Comparison of ENCODE assay signal across 28 cellular contexts in genomic region chr12:2076728-2077127, GRCh38. TPM values are rescaled to one million over a fixed set of nuclear protein-coding genes. Genes with fewer than 3 reads are reported as not detected.
DNase-seq lines count a peak whose midpoint lies in the region; ATAC-seq, FAIRE-seq and TF ChIP-seq lines count a peak whose summit lies in the region.
"Had no signal": no experiment of that assay in that cellular context is flagged by ENCODE, and none has a peak within 500 bp of the region (broad histone marks: within the 10 kb centered on the region; RNA-seq: fewer than 3 reads in every experiment).

No MANE protein-coding gene starts in this region.

- BruUV-seq in HepG2 (replicated peaks; lab: Mats Ljungman, UMichigan): no TSS peak

- TF ChIP-seq RAD21 in HepG2 (CRISPR knock-in tag; IDR thresholded peaks at IDR 0.05): no peak

- no peaks in the 10 kb centered on the region for H3K36me3 ChIP-seq in HepG2 (replicated peaks in 1 of 2; ENCODE audit: control insufficient read depth in 1 of 2, insufficient read depth in 2 of 2, low read length in 2 of 2)
- no peaks in the 10 kb centered on the region for H3K36me3 ChIP-seq in right lobe of liver
- H3K36me3 ChIP-seq in sigmoid colon: no peaks in the 10 kb centered on the region
- no peaks in the 10 kb centered on the region for H3K36me3 ChIP-seq in brain microvascular endothelial cell (replicated peaks)
- no peaks in the 10 kb centered on the region for H3K36me3 ChIP-seq in pancreas
- H3K36me3 ChIP-seq: adrenal gland, thyroid gland had no signal

- H3K36me3 Mint-ChIP-seq in activated CD4-positive, alpha-beta T cell treated with anti-CD3 and anti-CD28 coated beads, Interleukin-2, amount 10 ng/mL, durations not matched to agents 24 days and 14 days (ENCODE audit: low read depth): no peaks in the 10 kb centered on the region

- H3K27me3 ChIP-seq in HepG2 (ENCODE audit: control insufficient read depth in 1 of 2, insufficient read depth in 2 of 2, low read length in 2 of 2) (peaks cover 0 to 7% of the 10 kb centered on the region in 2 experiments; a peak in 3 of 5 replicates), right lobe of liver (no peaks in the 10 kb centered on the region), right cardiac atrium (ENCODE audit: control insufficient read depth, insufficient read depth) (no peaks in the 10 kb centered on the region), sigmoid colon (no peaks in the 10 kb centered on the region), brain microvascular endothelial cell (replicated peaks) (no peaks in the 10 kb centered on the region), pancreas (peaks cover 0 to 6% (median 0%) of the 10 kb centered on the region in 4 donors)
- H3K27me3 ChIP-seq: adrenal gland had no signal

- H3K4me2 ChIP-seq in HepG2 (ENCODE audit: low read depth, low read length): no peak overlapping the region

- no peak for TF ChIP-seq POLR2A in HepG2 (IDR thresholded peaks at IDR 0.05; ENCODE audit: insufficient read depth in 1 of 2, low read depth in 2 of 2, low read length in 2 of 2)
- no peak for TF ChIP-seq POLR2A in right lobe of liver (IDR thresholded peaks at IDR 0.05)
- no peak for TF ChIP-seq POLR2A in sigmoid colon (IDR thresholded peaks at IDR 0.05)

- H3K4me3 ChIP-seq in HepG2 (replicated peaks in 1 of 3; ENCODE audit: insufficient read depth in 1 of 3, low read depth in 2 of 3, low read length in 3 of 3) (no peak overlapping the region), right lobe of liver (no peak overlapping the region), right cardiac atrium (ENCODE audit: low read length) (no peak overlapping the region), sigmoid colon (peak overlapping the region in 1 of 4 donors; percentile 14), brain microvascular endothelial cell (ENCODE audit: low read depth, low read length) (no peak overlapping the region), pancreas (no peak overlapping the region)
- H3K4me3 ChIP-seq: adrenal gland, GM12878, thyroid gland had no signal

- no peaks in the 10 kb centered on the region for H3K27me3 Mint-ChIP-seq in activated CD4-positive, alpha-beta T cell treated with anti-CD3 and anti-CD28 coated beads, Interleukin-2, amount 10 ng/mL, durations not matched to agents 24 days and 14 days

- no peaks in the 10 kb centered on the region for H4K20me1 ChIP-seq in HepG2 (ENCODE audit: insufficient read depth, low read length)

- ATAC-seq in HepG2: no peak
- ATAC-seq in right lobe of liver: no peak
- ATAC-seq in right cardiac atrium: peak in 1 of 2 donors; percentile 3
- ATAC-seq in pancreas: no peak
- ATAC-seq: activated CD8-positive, alpha-beta T cell treated with anti-CD3 and anti-CD28 coated beads, Interleukin-2, amount 10 ng/mL, durations not matched to agents 7 days and 5 days; GM12878; natural killer cell had no signal

- TF ChIP-seq EP300 in HepG2 (IDR thresholded peaks at IDR 0.05; ENCODE audit: low read depth in 2 of 2, low read length in 2 of 2): no peak
- TF ChIP-seq EP300 in HepG2 (CRISPR knock-in tag; IDR thresholded peaks at IDR 0.05; ENCODE audit: borderline replicate concordance): no peak
- peak in 1 of 4 donors; percentile 73 for TF ChIP-seq EP300 in sigmoid colon (IDR thresholded peaks at IDR 0.05)

- TF ChIP-seq CTCF in HepG2 (CRISPR knock-in tag; IDR thresholded peaks at IDR 0.05) (no peak), right lobe of liver (IDR thresholded peaks at IDR 0.05) (no peak), sigmoid colon (IDR thresholded peaks at IDR 0.05) (no peak), brain microvascular endothelial cell (IDR thresholded peaks at IDR 0.05; ENCODE audit: low read depth, low read length, missing control alignments) (no peak), pancreas (IDR thresholded peaks at IDR 0.05) (no peak)

- intact Hi-C loops in HepG2 (cut with micrococcal nuclease; ENCODE audit: unreplicated experiment): no loop called here
- intact Hi-C loops in right lobe of liver (cut with DNase I): no loop called here
- intact Hi-C loops in right cardiac atrium (cut with DNase I): no loop called here
- intact Hi-C loops in sigmoid colon (cut with DNase I): no loop called here
- intact Hi-C loops in activated CD4-positive, alpha-beta T cell treated with anti-CD3 and anti-CD28 coated beads, Interleukin-2, amount 10 ng/mL, durations not matched to agents 24 days and 14 days (cut with micrococcal nuclease): no loop called here
- intact Hi-C loops in pancreas (cut with DNase I): no loop called here

- no peak overlapping the region for H3K4me3 Mint-ChIP-seq in activated CD4-positive, alpha-beta T cell treated with anti-CD3 and anti-CD28 coated beads, Interleukin-2, amount 10 ng/mL, durations not matched to agents 24 days and 14 days
- H3K4me3 Mint-ChIP-seq: activated CD8-positive, alpha-beta T cell treated with anti-CD3 and anti-CD28 coated beads, Interleukin-2, amount 10 ng/mL, durations not matched to agents 7 days and 5 days; activated T-cell treated with anti-CD3 and anti-CD28 coated beads, Interleukin-2, amount 50 U/mL, for 24 hours; B cell; central memory CD8-positive, alpha-beta T cell; natural killer cell had no signal

- H3K9me3 ChIP-seq in HepG2 (ENCODE audit: low read length) (no peaks in the 10 kb centered on the region), right lobe of liver (no peaks in the 10 kb centered on the region), right cardiac atrium (ENCODE audit: control insufficient read depth, low read length) (no peaks in the 10 kb centered on the region), sigmoid colon (no peaks in the 10 kb centered on the region), pancreas (no peaks in the 10 kb centered on the region)
- H3K9me3 ChIP-seq: adrenal gland, thyroid gland had no signal

- H3K4me1 ChIP-seq in HepG2 (ENCODE audit: insufficient read depth, low read length) (no peaks in the 10 kb centered on the region), right lobe of liver (no peaks in the 10 kb centered on the region), right cardiac atrium (ENCODE audit: control insufficient read depth, insufficient read depth, low read length) (peaks cover 11% of the 10 kb centered on the region), sigmoid colon (peaks cover 0 to 68% (median 60%) of the 10 kb centered on the region in 4 donors), pancreas (no peaks in the 10 kb centered on the region)
- H3K4me1 ChIP-seq: adrenal gland, thyroid gland had no signal

- CTCF ChIA-PET in HepG2 (lab: Yijun Ruan, JAX; ENCODE audit: low intra/inter-chr PET ratio, low total read pairs): no interaction called here

- WGBS in HepG2 (ENCODE audit: low lambda C conversion rate): 23% methylated on average over 9 of the region's 10 CpGs
- 77% methylated on average over 8 of the region's 10 CpGs for WGBS in right lobe of liver (ENCODE audit: insufficient coverage, low coverage, low lambda C conversion rate, missing lambda C conversion rate)
- WGBS in right cardiac atrium: 73% methylated on average over 10 of the region's 10 CpGs
- 88% methylated on average over 10 of the region's 10 CpGs for WGBS in sigmoid colon, 2 donors
- WGBS in pancreas, 2 donors: 79 to 82% methylated on average over 10 of the region's 10 CpGs

- H3K27ac ChIP-seq in HepG2 (ENCODE audit: extremely low read length, insufficient read depth, low read length) (no peak overlapping the region), right lobe of liver (no peak overlapping the region), right cardiac atrium (ENCODE audit: low read length) (peak overlapping the region; percentile 95), sigmoid colon (peak overlapping the region; percentile 83 to 98 (median 84)), brain microvascular endothelial cell (no peak overlapping the region), pancreas (no peak overlapping the region)
- H3K27ac ChIP-seq: thyroid gland had no signal

- in situ Hi-C loops in HepG2 (cut with HindIII; ENCODE audit: extremely low pct_ligation_motif_present, low pct_unique_long_range_greater_than_20kb): no loop called here
- in situ Hi-C loops in brain microvascular endothelial cell (cut with HindIII; ENCODE audit: low pct_ligation_motif_present, low sequenced_read_pairs): no loop called here

- H3K9ac ChIP-seq in HepG2 (ENCODE audit: insufficient read depth, low read depth, low read length): no peak overlapping the region

- H3K27ac Mint-ChIP-seq in activated CD4-positive, alpha-beta T cell treated with anti-CD3 and anti-CD28 coated beads, Interleukin-2, amount 10 ng/mL, durations not matched to agents 24 days and 14 days: no peak overlapping the region
- H3K27ac Mint-ChIP-seq: activated CD8-positive, alpha-beta T cell treated with anti-CD3 and anti-CD28 coated beads, Interleukin-2, amount 10 ng/mL, durations not matched to agents 7 days and 5 days; activated T-cell treated with anti-CD3 and anti-CD28 coated beads, Interleukin-2, amount 50 U/mL, for 24 hours; B cell; natural killer cell had no signal

- H3K79me2 ChIP-seq in HepG2 (ENCODE audit: insufficient read depth, low read length): no peaks in the 10 kb centered on the region

- peaks cover under 1% of the 10 kb centered on the region for H3K9me3 Mint-ChIP-seq in activated CD4-positive, alpha-beta T cell treated with anti-CD3 and anti-CD28 coated beads, Interleukin-2, amount 10 ng/mL, durations not matched to agents 24 days and 14 days
- H3K9me3 Mint-ChIP-seq: natural killer cell had no signal

- DNase-seq in HepG2 (ENCODE audit: low spot score) (no peak), right lobe of liver (no peak), right cardiac atrium (no peak), sigmoid colon (peak; percentile 72), COR-L47 (lab: John Stamatoyannopoulos, UW) (no peak), brain microvascular endothelial cell (no peak), pancreas (no peak)
- no peak for DNase-seq in activated CD4-positive, alpha-beta T cell treated with anti-CD3 and anti-CD28 coated beads, Interleukin-2, amount 10 ng/mL, durations not matched to agents 24 days and 14 days
- DNase-seq: activated CD4-positive, CD25-positive, alpha-beta regulatory T cell treated with anti-CD3 and anti-CD28 coated beads, Interleukin-2, amount 50 U/mL, for 72 hours; activated CD8-positive, alpha-beta T cell treated with anti-CD3 and anti-CD28 coated beads, Interleukin-2, amount 10 ng/mL, durations not matched to agents 7 days and 5 days; activated naive CD4-positive, alpha-beta T cell; activated T-cell treated with anti-CD3 and anti-CD28 coated beads, Interleukin-2, amount 50 U/mL, for 24 hours; adrenal gland; DND-41; foreskin melanocyte; KBM-7; mesendoderm; natural killer cell; NCI-H2171 treated with DMSO at 0.1 percent for 48 hours; NCI-H774; SHP77 treated with DMSO at 0.1 percent for 48 hours; thyroid gland had no signal

- POLR2A ChIA-PET in HepG2 (lab: Yijun Ruan, JAX): no interaction called here

- no peak for FAIRE-seq in HepG2 (lab: Jason Lieb, UNC)
- FAIRE-seq in pancreas (lab: Jason Lieb, UNC): no peak
- FAIRE-seq: A204.1, GM12878, keratinocyte had no signal

- H3K4me1 Mint-ChIP-seq in activated CD4-positive, alpha-beta T cell treated with anti-CD3 and anti-CD28 coated beads, Interleukin-2, amount 10 ng/mL, durations not matched to agents 24 days and 14 days: no peaks in the 10 kb centered on the region
- H3K4me1 Mint-ChIP-seq: B cell; central memory CD8-positive, alpha-beta T cell; natural killer cell had no signal

- no peak overlapping the region for H2AFZ ChIP-seq in HepG2 (ENCODE audit: low read length)

RNA-seq across cellular contexts. Expression of gene CACNA1C, which starts 23.9 kb away (rescaled TPM):
- not detected in 2 replicates for total RNA-seq in HepG2 (2016; rRNA removed; fragmentation: Illumina TruSeq; extraction: Trizol)
- total RNA-seq in HepG2 (2016; cell fraction: cytosol; rRNA removed; fragmentation: Illumina TruSeq; extraction: Trizol; ENCODE audit: low read depth): not detected in 2 replicates
- not detected in 2 replicates for total RNA-seq in HepG2 (2016; cell fraction: insoluble cytoplasmic fraction; rRNA removed; fragmentation: Illumina TruSeq; extraction: Trizol)
- total RNA-seq in HepG2 (2016; cell fraction: membrane; rRNA removed; fragmentation: Illumina TruSeq; extraction: Trizol): not detected in 2 replicates
- not detected in 2 replicates for total RNA-seq in HepG2 (2016; cell fraction: nucleus; rRNA removed; fragmentation: Illumina TruSeq; extraction: Trizol)
- 0.05 TPM in 1 of 2 replicates, not detected in the other for polyA plus RNA-seq in HepG2 (2011; rRNA removed)
- 0.01 TPM in 2 replicates for polyA plus RNA-seq in HepG2 (2011; cell fraction: cytosol; rRNA removed)
- 0.06 and 0.19 TPM in 2 replicates for polyA plus RNA-seq in HepG2 (2011; cell fraction: nucleus; rRNA removed)
- 0.04 TPM in 1 of 2 replicates, not detected in the other for polyA plus RNA-seq in HepG2 (2012)
- not detected in 2 replicates for polyA plus RNA-seq in HepG2 (2016; cell fraction: cytosol; fragmentation: Illumina TruSeq; extraction: Trizol; ENCODE audit: low read depth)
- not detected in 2 replicates for polyA plus RNA-seq in HepG2 (2016; cell fraction: insoluble cytoplasmic fraction; fragmentation: Illumina TruSeq; extraction: Trizol; ENCODE audit: low read depth)
- polyA plus RNA-seq in HepG2 (2016; cell fraction: membrane; fragmentation: Illumina TruSeq; extraction: Trizol; ENCODE audit: low read depth): not detected in 2 replicates
- not detected in 2 replicates for polyA plus RNA-seq in HepG2 (2016; cell fraction: nucleus; fragmentation: Illumina TruSeq; extraction: Trizol; ENCODE audit: insufficient read depth, low read depth)
- 0.06 and 0.80 TPM in 2 replicates for polyA minus RNA-seq in HepG2 (2011; rRNA and poly(A)+ RNA removed; ENCODE audit: low replicate concordance)
- not detected in 2 replicates for polyA minus RNA-seq in HepG2 (2011; cell fraction: cytosol; rRNA and poly(A)+ RNA removed)
- 0.13 and 0.37 TPM in 2 replicates for polyA minus RNA-seq in HepG2 (2011; cell fraction: nucleus; rRNA and poly(A)+ RNA removed)
- total RNA-seq in right lobe of liver: 1 to 10 TPM in 1 of 6 experiments, under 1 TPM in 5; 0.18 to 1.0 (median 0.57) TPM
- total RNA-seq in right cardiac atrium: 100 to 1,000 TPM; 111 to 163 (median 124) TPM
- 34.6 TPM for polyA plus RNA-seq in right cardiac atrium
- total RNA-seq in sigmoid colon: 100 to 1,000 TPM in 2 of 4 donors, 10 to 100 TPM in 2; 62.0 to 213 (median 119) TPM
- polyA plus RNA-seq in sigmoid colon: 1 to 10 TPM in 1 of 3 donors, under 1 TPM in 2; 0.46 to 7.6 (median 0.60) TPM
- 0.07 TPM in 2 replicates for total RNA-seq in activated CD4-positive, alpha-beta T cell treated with anti-CD3 and anti-CD28 coated beads, Interleukin-2, amount 10 ng/mL, durations not matched to agents 24 days and 14 days
- 1 to 10 TPM; 1.2 to 2.6 (median 1.7) TPM for total RNA-seq in pancreas
- 1 to 10 TPM; 3.3 to 3.8 TPM for polyA plus RNA-seq in pancreas
- total RNA-seq: epithelial cell of proximal tubule had no signal
- polyA plus RNA-seq: keratinocyte had no signal

Comparison
In these comparisons a context has a peak if more than half of its experiments do, and no peak if none do; other contexts are left out.
1. H3K27ac ChIP-seq: peak in right cardiac atrium (single experiment) and sigmoid colon (4 of 4); none in HepG2 (single experiment), right lobe of liver (0 of 3), brain microvascular endothelial cell (single experiment) and pancreas (0 of 4).
2. RNA of gene CACNA1C, which starts 23.9 kb away (total RNA-seq): 62.0 to 213 TPM in sigmoid colon and 111 to 163 TPM in right cardiac atrium; 1.2 to 2.6 TPM in pancreas, 0.18 to 1.0 TPM in right lobe of liver, 0.07 TPM in activated CD4-positive, alpha-beta T cell treated with anti-CD3 and anti-CD28 coated beads, Interleukin-2, amount 10 ng/mL, durations not matched to agents 24 days and 14 days and not detected in HepG2; every median in the first group is over 10 times any median in the second.